ENCODE assay signal across 9 cellular contexts in genomic region chr11:86940122-86940777, GRCh38. TPM values are rescaled to one million over a fixed set of nuclear protein-coding genes. Genes with fewer than 3 reads are reported as not detected.
DNase-seq lines count a peak whose midpoint lies in the region; ATAC-seq and TF ChIP-seq lines count a peak whose summit lies in the region.
"Had no signal": no experiment of that assay in that cellular context is flagged by ENCODE, and none has a peak within 500 bp of the region (broad histone marks: within the 10 kb centered on the region; RNA-seq: fewer than 3 reads in every experiment).

No MANE protein-coding gene starts in this region.

- H3K27ac ChIP-seq in A673 (ENCODE audit: low read depth, low read length, poor library complexity, severe bottlenecking) (peak overlapping the region; percentile 97), SK-N-MC (peak overlapping the region; percentile 83), gastroesophageal sphincter (peak overlapping the region; percentile 64 to 82 (median 80)), Peyer's patch (peak overlapping the region in 2 of 4 donors; percentile 38 to 56), foreskin keratinocyte (no peak overlapping the region)

- H3K27me3 Mint-ChIP-seq in osteocyte (ENCODE audit: unreplicated experiment), result no peaks in the 10 kb centered on the region

- H3K36me3 Mint-ChIP-seq in osteocyte (ENCODE audit: unreplicated experiment), result peaks cover 4% of the 10 kb centered on the region

- peak overlapping the region; percentile 17 for H3K4me3 Mint-ChIP-seq in osteocyte (ENCODE audit: unreplicated experiment)

- ATAC-seq in gastroesophageal sphincter (peak; percentile 93), foreskin keratinocyte (no peak)

- peaks cover 47% of the 10 kb centered on the region for H3K4me1 Mint-ChIP-seq in osteocyte (ENCODE audit: unreplicated experiment)

- H3K27ac Mint-ChIP-seq in osteocyte (ENCODE audit: unreplicated experiment), result peak overlapping the region; percentile 91

- peaks cover 78% of the 10 kb centered on the region for H3K4me1 ChIP-seq in A673 (ENCODE audit: insufficient read depth, low read length, poor library complexity, severe bottlenecking)
- H3K4me1 ChIP-seq in gastroesophageal sphincter, result peaks cover 0 to 83% (median 19%) of the 10 kb centered on the region in 3 donors
- H3K4me1 ChIP-seq in Peyer's patch, result peaks cover 0 to 6% (median 0%) of the 10 kb centered on the region in 4 donors
- H3K4me1 ChIP-seq in foreskin keratinocyte, result no peaks in the 10 kb centered on the region

- H3K36me3 ChIP-seq in A673 (ENCODE audit: insufficient read depth, low read length, poor library complexity, severe bottlenecking), result peaks cover 29% of the 10 kb centered on the region
- no peaks in the 10 kb centered on the region for H3K36me3 ChIP-seq in SK-N-MC (ENCODE audit: insufficient read depth, low read length)
- peaks cover 0 to 4% of the 10 kb centered on the region in 2 donors for H3K36me3 ChIP-seq in gastroesophageal sphincter
- no peaks in the 10 kb centered on the region for H3K36me3 ChIP-seq in Peyer's patch

- 11 to 14% methylated on average over 7 to 10 of the region's 11 CpGs for WGBS in gastroesophageal sphincter (ENCODE audit: low coverage in 1 of 2), 2 donors

- BruUV-seq in A673 (replicated peaks; lab: Mats Ljungman, UMichigan), result TSS peak; percentile 31

- CTCF ChIA-PET in A673 (lab: Charles Lee), result interaction anchor here (1.4 to 1.6 kb wide), 2 partner anchors 481 kb away, joined by 3 to 14 read pairs; no protein-coding TSS in a partner anchor

- DNase-seq in A673 (ENCODE audit: low spot score) (peak; percentile 88), SK-N-MC (ENCODE audit: low read depth, low spot score) (no peak), osteocyte (ENCODE audit: extremely low spot score, unreplicated experiment) (no peak), T1000 (lab: John Stamatoyannopoulos, UW) (no peak), cortex of kidney (lab: John Stamatoyannopoulos, UW) (no peak), Peyer's patch (no peak), foreskin keratinocyte (no peak)
- DNase-seq: substantia nigra had no signal

- no peak for TF ChIP-seq CTCF in A673 (conservative IDR thresholded peaks at IDR 0.05; ENCODE audit: low read depth, low read length)
- TF ChIP-seq CTCF in gastroesophageal sphincter (IDR thresholded peaks at IDR 0.05), result peak in 3 of 4 experiments; percentile 12 to 42 (median 41)
- TF ChIP-seq CTCF in osteocyte (IDR thresholded peaks at IDR 0.05), result peak; percentile 18
- no peak for TF ChIP-seq CTCF in Peyer's patch (IDR thresholded peaks at IDR 0.05)
- no peak for TF ChIP-seq CTCF in foreskin keratinocyte (conservative IDR thresholded peaks at IDR 0.05)

- POLR2A ChIA-PET in A673 (lab: Charles Lee; ENCODE audit: low non-redundant PET), result interaction anchor here (0.5 kb wide), 1 partner anchor 10 kb away, joined by 4 read pairs; no protein-coding TSS in a partner anchor

- no peaks in the 10 kb centered on the region for H3K9me3 ChIP-seq in A673 (ENCODE audit: low read depth, low read length, poor library complexity, severe bottlenecking)
- no peaks in the 10 kb centered on the region for H3K9me3 ChIP-seq in SK-N-MC (ENCODE audit: low read depth, low read length)
- no peaks in the 10 kb centered on the region for H3K9me3 ChIP-seq in gastroesophageal sphincter
- no peaks in the 10 kb centered on the region for H3K9me3 ChIP-seq in Peyer's patch

- H3K9me3 Mint-ChIP-seq in osteocyte (ENCODE audit: unreplicated experiment), result no peaks in the 10 kb centered on the region

- TF ChIP-seq POLR2A in gastroesophageal sphincter (IDR thresholded peaks at IDR 0.05), result no peak
- no peak for TF ChIP-seq POLR2A in Peyer's patch (IDR thresholded peaks at IDR 0.05)

- intact Hi-C loops in A673 (cut with micrococcal nuclease; ENCODE audit: unreplicated experiment), result loop anchor here (5.0 kb wide), 2 partner anchors 157 to 482 kb away; no protein-coding TSS in a partner anchor

- no peak for TF ChIP-seq EP300 in gastroesophageal sphincter (IDR thresholded peaks at IDR 0.05)

- H3K27me3 ChIP-seq in A673 (replicated peaks; ENCODE audit: insufficient read depth, low read depth, low read length, poor library complexity) (no peaks in the 10 kb centered on the region), gastroesophageal sphincter (no peaks in the 10 kb centered on the region), Peyer's patch (no peaks in the 10 kb centered on the region), foreskin keratinocyte (no peaks in the 10 kb centered on the region)

- H3K4me3 ChIP-seq in A673 (ENCODE audit: low read depth, low read length, poor library complexity, severe bottlenecking) (peak overlapping the region; percentile 29), SK-N-MC (no peak overlapping the region), gastroesophageal sphincter (peak overlapping the region; percentile 2 to 30), Peyer's patch (peak overlapping the region in 1 of 4 donors; percentile 4)

- peak overlapping the region; percentile 25 for H3K9ac ChIP-seq in SK-N-MC (ENCODE audit: insufficient read length)

RNA-seq across cellular contexts. Expression of gene FZD4, which starts 14.9 kb away (rescaled TPM):
- total RNA-seq in A673 (2021) (82.7 and 89.1 TPM in 2 replicates), gastroesophageal sphincter (10 to 100 TPM; 33.3 to 42.9 (median 34.6) TPM), osteocyte (14.2 and 14.5 TPM in 2 replicates), Peyer's patch (10 to 100 TPM in 1 of 4 donors, 1 to 10 TPM in 3; 5.4 to 11.6 (median 8.7) TPM), foreskin keratinocyte (0.49 and 0.68 TPM in 2 replicates)
- 0.13 and 0.17 TPM in 2 replicates for polyA plus RNA-seq in foreskin keratinocyte

Comparison
In these comparisons a context has a peak if more than half of its experiments do, and no peak if none do; other contexts are left out.
1. CTCF ChIP-seq: peak in gastroesophageal sphincter (3 of 4) and osteocyte (single experiment); none in A673 (single experiment), Peyer's patch (0 of 6) and foreskin keratinocyte (single experiment).